ENCODE assay signal across 30 cellular contexts in genomic region chr6:10681795-10682194, GRCh38. TPM values are rescaled to one million over a fixed set of nuclear protein-coding genes. Genes with fewer than 3 reads are reported as not detected.
"Had no signal": no experiment of that assay in that cellular context is flagged by ENCODE, and none has a peak within 500 bp of the region (broad histone marks: within the 10 kb centered on the region; RNA-seq: fewer than 3 reads in every experiment).

No MANE protein-coding gene starts in this region.

- H3K4me3 Mint-ChIP-seq: dendritic cell treated with granulocyte-macrophage colony-stimulating factor and Interleukin-4, amounts not matched to agents 40 ng/mL and 50 ng/mL, for 4 days had no signal

- H3K27ac ChIP-seq: colonic mucosa, esophagus muscularis mucosa, foreskin keratinocyte, gastroesophageal sphincter, heart left ventricle, left lung, pancreas, suprapubic skin, transverse colon, upper lobe of right lung, uterus had no signal

- H3K4me3 ChIP-seq: colonic mucosa, esophagus muscularis mucosa, gastroesophageal sphincter, heart left ventricle, left lung, pancreas, smooth muscle cell, suprapubic skin, transverse colon, upper lobe of right lung, uterus had no signal

- H3K9me3 Mint-ChIP-seq: dendritic cell treated with granulocyte-macrophage colony-stimulating factor and Interleukin-4, amounts not matched to agents 40 ng/mL and 50 ng/mL, for 4 days had no signal

- H3K4me1 ChIP-seq: colonic mucosa, esophagus muscularis mucosa, foreskin keratinocyte, gastroesophageal sphincter, heart left ventricle, left lung, pancreas, suprapubic skin, upper lobe of right lung, uterus had no signal

- ATAC-seq: foreskin keratinocyte; gastroesophageal sphincter; heart left ventricle; left cardiac atrium; left lung; naive thymus-derived CD4-positive, alpha-beta T cell; pancreas; sciatic nerve; upper lobe of right lung had no signal

- DNase-seq: colonic mucosa; effector CD8-positive, alpha-beta T cell; foreskin keratinocyte; heart left ventricle; hippocampal formation; left cardiac atrium; left lung; mesenchymal stem cell; midbrain; naive thymus-derived CD4-positive, alpha-beta T cell; occipital lobe; pancreas; stimulated activated CD4-positive, alpha-beta T cell treated with anti-CD3 and anti-CD28 coated beads, Interleukin-12 subunit alpha, Interleukin-12 subunit beta, amount 100 ng/mL, for 4 hours; stimulated activated CD4-positive, alpha-beta T cell treated with anti-CD3 and anti-CD28 coated beads, Interleukin-1b, Interleukin-23, amount 100 ng/mL, for 48 hours; stimulated activated CD4-positive, alpha-beta T cell treated with anti-CD3 and anti-CD28 coated beads, Interleukin-4, amount 100 ng/mL, for 1 hour; stimulated activated CD8-positive, alpha-beta memory T cell treated with anti-CD3 and anti-CD28 coated beads, Interleukin-4, amount 100 ng/mL, for 48 hours; stimulated activated naive CD4-positive, alpha-beta T cell treated with Interleukin-2 at 50 U/mL for 16 hours; transverse colon; upper lobe of right lung; uterus had no signal

- H3K27ac Mint-ChIP-seq: dendritic cell treated with granulocyte-macrophage colony-stimulating factor and Interleukin-4, amounts not matched to agents 40 ng/mL and 50 ng/mL, for 4 days had no signal

- H3K27me3 Mint-ChIP-seq: dendritic cell treated with granulocyte-macrophage colony-stimulating factor and Interleukin-4, amounts not matched to agents 40 ng/mL and 50 ng/mL, for 4 days had no signal

- H3K27me3 ChIP-seq: colonic mucosa, esophagus muscularis mucosa, gastroesophageal sphincter, heart left ventricle, left lung, pancreas, suprapubic skin, transverse colon, upper lobe of right lung, uterus had no signal

- H3K4me2 ChIP-seq: smooth muscle cell had no signal

- H3K36me3 ChIP-seq: colonic mucosa, esophagus muscularis mucosa, gastroesophageal sphincter, heart left ventricle, left lung, pancreas, suprapubic skin, transverse colon, upper lobe of right lung, uterus had no signal

RNA-seq across cellular contexts. Expression of gene C6orf52, which starts 12.6 kb away (rescaled TPM):
- total RNA-seq: endothelial cell of umbilical vein, left cardiac atrium, lower leg skin, lung microvascular endothelial cell, posterior vena cava, suprapubic skin, transverse colon, upper lobe of right lung had no signal
